In genomic region chr11:27468209-27468608, GRCh38 we compare ENCODE assay signal across 11 cellular contexts. TPM values are rescaled to one million over a fixed set of nuclear protein-coding genes. Genes with fewer than 3 reads are reported as not detected.
A peak's percentile ranks its signal among the peaks of the same experiment; 100 is the strongest.
DNase-seq lines count a peak whose midpoint lies in the region; ATAC-seq, FAIRE-seq and TF ChIP-seq lines count a peak whose summit lies in the region.
"Had no signal": no experiment of that assay in that cellular context is flagged by ENCODE, and none has a peak within 500 bp of the region (broad histone marks: within the 10 kb centered on the region; RNA-seq: fewer than 3 reads in every experiment).

No MANE protein-coding gene starts in this region.

- no peak for TF ChIP-seq POLR2A in spleen (IDR thresholded peaks at IDR 0.05)

- FAIRE-seq in pancreas (lab: Jason Lieb, UNC) = no peak
- FAIRE-seq: frontal cortex had no signal

- no peaks in the 10 kb centered on the region for H3K36me3 ChIP-seq in Panc1 (ENCODE audit: control insufficient read depth, insufficient read depth, low read length)
- H3K36me3 ChIP-seq in fibroblast of lung (ENCODE audit: control insufficient read depth, insufficient read depth, low read length) = no peaks in the 10 kb centered on the region
- H3K36me3 ChIP-seq in pancreas = no peaks in the 10 kb centered on the region
- no peaks in the 10 kb centered on the region for H3K36me3 ChIP-seq in spleen

- CTCF ChIA-PET in Panc1 (lab: Charles Lee) = interaction anchor here (0.7 kb wide), 1 partner anchor 83 kb away, joined by 6 read pairs; no protein-coding TSS in a partner anchor

- no peak overlapping the region for H3K9ac ChIP-seq in fibroblast of lung (ENCODE audit: insufficient read depth, low read length)

- no TSS peak for BruUV-seq in Panc1 (replicated peaks; lab: Mats Ljungman, UMichigan)

- peak overlapping the region; percentile 67 to 71; a peak in 3 of 4 replicates for H3K4me3 ChIP-seq in Panc1 (ENCODE audit: low read depth in 2 of 2, low read length in 2 of 2)
- no peak overlapping the region for H3K4me3 ChIP-seq in fibroblast of lung (replicated peaks in 1 of 4; ENCODE audit: control extremely low read depth in 1 of 4, insufficient read depth in 1 of 4, low read depth in 3 of 4, low read length in 4 of 4)
- peak overlapping the region in 2 of 4 donors; percentile 24 to 81 for H3K4me3 ChIP-seq in pancreas
- peak overlapping the region in 2 of 8 donors; percentile 82 to 94 for H3K4me3 ChIP-seq in spleen

- H3K27ac ChIP-seq in Panc1 (ENCODE audit: low read length) (peak overlapping the region; percentile 79), fibroblast of lung (ENCODE audit: insufficient read depth, low read length) (no peak overlapping the region), pancreas (peak overlapping the region; percentile 54 to 95 (median 86)), spleen (peak overlapping the region in 4 of 8 donors; percentile 27 to 58 (median 52))

- intact Hi-C loops in Panc1 (cut with micrococcal nuclease; ENCODE audit: unreplicated experiment) = no loop called here
- intact Hi-C loops in pancreas (cut with DNase I) = loop anchor here (10.0 kb wide), 1 partner anchor 93 kb away; no protein-coding TSS in a partner anchor
- intact Hi-C loops in spleen (cut with DNase I; ENCODE audit: low total_unique reads) = no loop called here

- POLR2A ChIA-PET in Panc1 (lab: Charles Lee) = interaction anchor here (0.7 kb wide), 2 partner anchors 9 to 84 kb away, joined by 5 to 7 read pairs; no protein-coding TSS in a partner anchor

- ATAC-seq in Panc1 (no peak), pancreas (peak in 2 of 4 donors; percentile 2 to 3)
- ATAC-seq: activated CD8-positive, alpha-beta T cell treated with anti-CD3 and anti-CD28 coated beads, Interleukin-2, amount 10 ng/mL, durations not matched to agents 7 days and 5 days had no signal

- peaks cover 3% of the 10 kb centered on the region for H3K79me2 ChIP-seq in fibroblast of lung (ENCODE audit: control insufficient read depth, insufficient read depth, low read length)

- no peak overlapping the region for H2AFZ ChIP-seq in fibroblast of lung (ENCODE audit: low read length)

- H4K20me1 ChIP-seq in fibroblast of lung (ENCODE audit: control insufficient read depth, extremely low read depth, insufficient read depth, low read length) = no peaks in the 10 kb centered on the region

- peak; percentile 80 for DNase-seq in GM04504 (ENCODE audit: low read depth)
- no peak for DNase-seq in Panc1 (ENCODE audit: low read depth, low spot score)
- DNase-seq in fibroblast of lung (ENCODE audit: low read depth in 2 of 2) = peak; percentile 50 to 89
- no peak for DNase-seq in pancreas
- DNase-seq in activated CD4-positive, alpha-beta T cell treated with anti-CD3 and anti-CD28 coated beads, Interleukin-2, amount 50 U/mL, for 4 hours = no peak
- DNase-seq in spleen = no peak
- DNase-seq in activated T-cell treated with anti-CD3 and anti-CD28 coated beads, Interleukin-2, amount 50 U/mL, for 48 hours = no peak
- no peak for DNase-seq in activated CD4-positive, alpha-beta T cell treated with anti-CD3 and anti-CD28 coated beads for 4 hours
- DNase-seq: activated CD8-positive, alpha-beta T cell treated with anti-CD3 and anti-CD28 coated beads, Interleukin-2, amount 10 ng/mL, durations not matched to agents 7 days and 5 days; stimulated activated CD4-positive, alpha-beta T cell treated with anti-CD3 and anti-CD28 coated beads, Interleukin-1b, Interleukin-23, amount 100 ng/mL, for 48 hours had no signal

- H3K4me1 ChIP-seq in Panc1 (ENCODE audit: control insufficient read depth, insufficient read depth, low read length) (peaks cover 45% of the 10 kb centered on the region), fibroblast of lung (ENCODE audit: control insufficient read depth, extremely low read depth, insufficient read depth, low read length) (peaks cover 6% of the 10 kb centered on the region), pancreas (peaks cover 21 to 41% (median 35%) of the 10 kb centered on the region in 3 donors), spleen (peaks cover 2 to 71% (median 37%) of the 10 kb centered on the region in 6 donors)

- H3K27me3 ChIP-seq in Panc1 (ENCODE audit: control insufficient read depth, insufficient read depth, low read length) (no peaks in the 10 kb centered on the region), fibroblast of lung (ENCODE audit: control insufficient read depth, insufficient read depth, low read length) (no peaks in the 10 kb centered on the region), pancreas (no peaks in the 10 kb centered on the region), spleen (replicated peaks in 1 of 7) (peaks cover 0 to 15% (median 0%) of the 10 kb centered on the region in 7 donors)

- in situ Hi-C loops in Panc1 (cut with HindIII; ENCODE audit: low pct_unique_long_range_greater_than_20kb, low sequenced_read_pairs) = no loop called here

- H3K4me2 ChIP-seq in fibroblast of lung (ENCODE audit: extremely low read depth, insufficient read depth, low read length) = no peak overlapping the region

- H3K9me3 ChIP-seq in Panc1 (ENCODE audit: control insufficient read depth, insufficient read depth, low read depth, low read length) (no peaks in the 10 kb centered on the region), fibroblast of lung (ENCODE audit: control insufficient read depth, insufficient read depth, low read depth, low read length) (no peaks in the 10 kb centered on the region), pancreas (no peaks in the 10 kb centered on the region), spleen (no peaks in the 10 kb centered on the region)

- TF ChIP-seq CTCF in Panc1 (IDR thresholded peaks at IDR 0.05) = no peak
- no peak for TF ChIP-seq CTCF in fibroblast of lung (conservative IDR thresholded peaks at IDR 0.05 in 1 of 2, IDR thresholded peaks at IDR 0.05 in 1 of 2; ENCODE audit: low read depth in 1 of 2, low read length in 2 of 2)
- TF ChIP-seq CTCF in pancreas (IDR thresholded peaks at IDR 0.05) = no peak
- no peak for TF ChIP-seq CTCF in spleen (IDR thresholded peaks at IDR 0.05 in 8 of 11, conservative IDR thresholded peaks at IDR 0.05 in 3 of 11)

RNA-seq across cellular contexts. Expression of gene LGR4, which starts 4.4 kb away (rescaled TPM):
- total RNA-seq in Panc1 (2021; ENCODE audit: unreplicated experiment) = 61.8 TPM
- polyA plus RNA-seq in Panc1 (2012; ENCODE audit: insufficient read length) = 71.4 TPM
- total RNA-seq in fibroblast of lung = 2.8 and 6.4 TPM in 2 replicates
- polyA plus RNA-seq in fibroblast of lung = 2.5 and 8.8 TPM in 2 replicates
- 1.7 and 6.8 TPM in 2 replicates for polyA plus RNA-seq in fibroblast of lung (2012)
- 4.0 and 10.7 TPM in 2 replicates for polyA minus RNA-seq in fibroblast of lung (ENCODE audit: low replicate concordance)
- 10 to 100 TPM; 44.4 to 73.0 (median 57.5) TPM for total RNA-seq in pancreas
- polyA plus RNA-seq in pancreas = 10 to 100 TPM; 23.4 to 27.0 TPM
- 10 to 100 TPM; 12.3 to 47.2 (median 33.8) TPM for total RNA-seq in spleen
- polyA plus RNA-seq in spleen = 1 to 10 TPM; 1.5 to 5.1 (median 1.5) TPM

RNA-seq across cellular contexts. Expression of gene LIN7C, which starts 38.4 kb away (rescaled TPM):
- total RNA-seq in Panc1 (2021; ENCODE audit: unreplicated experiment) (44.2 TPM), fibroblast of lung (58.6 and 62.6 TPM in 2 replicates), pancreas (10 to 100 TPM; 10.7 to 22.1 (median 17.0) TPM), spleen (10 to 100 TPM; 24.7 to 42.4 (median 31.2) TPM)
- polyA plus RNA-seq in Panc1 (2012; ENCODE audit: insufficient read length) = 4.6 TPM
- polyA plus RNA-seq in fibroblast of lung (40.6 and 43.2 TPM in 2 replicates), pancreas (1 to 10 TPM; 5.1 to 8.6 TPM), spleen (1 to 10 TPM; 4.8 to 8.9 (median 6.4) TPM)
- 10.4 and 14.5 TPM in 2 replicates for polyA plus RNA-seq in fibroblast of lung (2012)
- 5.8 and 6.6 TPM in 2 replicates for polyA minus RNA-seq in fibroblast of lung (ENCODE audit: low replicate concordance)

Comparison
In these comparisons a context has a peak if more than half of its experiments do, and no peak if none do; other contexts are left out.
1. DNase-seq: peak in GM04504 (single experiment) and fibroblast of lung (2 of 2); none in Panc1 (single experiment), pancreas (0 of 6), activated CD4-positive, alpha-beta T cell treated with anti-CD3 and anti-CD28 coated beads, Interleukin-2, amount 50 U/mL, for 4 hours (0 of 2), spleen (single experiment), activated T-cell treated with anti-CD3 and anti-CD28 coated beads, Interleukin-2, amount 50 U/mL, for 48 hours (0 of 2) and activated CD4-positive, alpha-beta T cell treated with anti-CD3 and anti-CD28 coated beads for 4 hours (0 of 2).
2. H3K4me3 ChIP-seq: peak in Panc1 (2 of 2); none in fibroblast of lung (0 of 4).
3. intact Hi-C loops: an anchor here in pancreas (10.0 kb wide); none called in Panc1 and spleen.